ENCODE assay signal across 9 cellular contexts in genomic region chr22:39242809-39243442, GRCh38. TPM values are rescaled to one million over a fixed set of nuclear protein-coding genes. Genes with fewer than 3 reads are reported as not detected.
DNase-seq lines count a peak whose midpoint lies in the region; ATAC-seq, FAIRE-seq and TF ChIP-seq lines count a peak whose summit lies in the region.
"Had no signal": no experiment of that assay in that cellular context is flagged by ENCODE, and none has a peak within 500 bp of the region (broad histone marks: within the 10 kb centered on the region; RNA-seq: fewer than 3 reads in every experiment).

No MANE protein-coding gene starts in this region.

- H3K9me3 ChIP-seq in BLaER1: peaks cover 5% of the 10 kb centered on the region; the same call in 1 of the 2 replicates
- no peaks in the 10 kb centered on the region for H3K9me3 ChIP-seq in adrenal gland (replicated peaks in 1 of 3)
- no peaks in the 10 kb centered on the region for H3K9me3 ChIP-seq in kidney (ENCODE audit: control insufficient read depth in 1 of 2, low read length in 2 of 2)
- H3K9me3 ChIP-seq in subcutaneous abdominal adipose tissue (ENCODE audit: control insufficient read depth in 5 of 5, low read length in 5 of 5): no peaks in the 10 kb centered on the region

- peak overlapping the region; percentile 18; the same call in 1 of the 2 replicates for H3K4me3 ChIP-seq in BLaER1
- peak overlapping the region in 3 of 4 donors; percentile 1 to 52 (median 24) for H3K4me3 ChIP-seq in adrenal gland
- H3K4me3 ChIP-seq in kidney (ENCODE audit: low read length in 2 of 2): peak overlapping the region; percentile 67 to 68
- H3K4me3 ChIP-seq in subcutaneous abdominal adipose tissue (ENCODE audit: low read depth in 1 of 5, low read length in 5 of 5): peak overlapping the region in 4 of 5 donors; percentile 56 to 91 (median 75)

- H3K36me3 ChIP-seq in BLaER1: no peaks in the 10 kb centered on the region
- H3K36me3 ChIP-seq in adrenal gland (replicated peaks in 1 of 2): no peaks in the 10 kb centered on the region
- no peaks in the 10 kb centered on the region for H3K36me3 ChIP-seq in kidney (ENCODE audit: control insufficient read depth in 1 of 2, insufficient read depth in 2 of 2, low read length in 2 of 2)
- H3K36me3 ChIP-seq in subcutaneous abdominal adipose tissue (ENCODE audit: control insufficient read depth in 5 of 5, insufficient read depth in 5 of 5, low read length in 5 of 5): peaks cover 0 to 23% (median 0%) of the 10 kb centered on the region in 5 donors

- H3K9ac ChIP-seq in BLaER1: no peak overlapping the region
- H3K9ac ChIP-seq in kidney (ENCODE audit: low read length in 2 of 2): peak overlapping the region; percentile 43 to 72
- peak overlapping the region in 3 of 5 donors; percentile 62 to 78 (median 69) for H3K9ac ChIP-seq in subcutaneous abdominal adipose tissue (ENCODE audit: low read length in 5 of 5)

- intact Hi-C loops in adrenal gland (cut with DNase I) (no loop called here), kidney (cut with DNase I) (no loop called here)

- peaks cover 99% of the 10 kb centered on the region for H3K27me3 ChIP-seq in BLaER1
- H3K27me3 ChIP-seq in adrenal gland: no peaks in the 10 kb centered on the region
- peaks cover 8 to 37% (median 28%) of the 10 kb centered on the region in 5 donors for H3K27me3 ChIP-seq in subcutaneous abdominal adipose tissue (ENCODE audit: control insufficient read depth in 5 of 5, insufficient read depth in 4 of 5, low read length in 5 of 5)

- TF ChIP-seq CTCF in adrenal gland (IDR thresholded peaks at IDR 0.05) (peak in 3 of 6 experiments; percentile 6 to 34 (median 12)), kidney (IDR thresholded peaks at IDR 0.05; ENCODE audit: borderline replicate concordance, extremely low read depth, insufficient read depth) (no peak)

- TF ChIP-seq POLR2A in adrenal gland (IDR thresholded peaks at IDR 0.05): no peak

- ATAC-seq in GM19023 (IDR thresholded peaks at IDR 0.05; ENCODE audit: unreplicated experiment) (no peak), HG02678 (IDR thresholded peaks at IDR 0.05; ENCODE audit: unreplicated experiment) (no peak)

- no peak overlapping the region for H3K27ac ChIP-seq in BLaER1
- peak overlapping the region in 4 of 5 donors; percentile 9 to 57 (median 34) for H3K27ac ChIP-seq in adrenal gland
- peak overlapping the region; percentile 82 to 88 for H3K27ac ChIP-seq in kidney (ENCODE audit: low read depth in 2 of 2, low read length in 2 of 2)
- H3K27ac ChIP-seq in subcutaneous abdominal adipose tissue (ENCODE audit: low read depth, low read length): peak overlapping the region; percentile 72

- WGBS in adrenal gland, 4 donors: 0 to 3% (median 1%) methylated on average over 23 to 52 of the region's 52 CpGs

- FAIRE-seq in kidney (lab: Jason Lieb, UNC): no peak
- FAIRE-seq: colon had no signal

- H3K4me2 ChIP-seq in BLaER1: peak overlapping the region; percentile 19; the same call in 1 of the 2 replicates

- H3K4me1 ChIP-seq in BLaER1 (peaks cover 33% of the 10 kb centered on the region), adrenal gland (replicated peaks in 1 of 2) (peaks cover 14 to 27% of the 10 kb centered on the region in 2 donors), kidney (ENCODE audit: control insufficient read depth in 1 of 2, insufficient read depth in 1 of 2, low read depth in 1 of 2, low read length in 2 of 2) (peaks cover 7 to 35% of the 10 kb centered on the region in 2 donors), subcutaneous abdominal adipose tissue (ENCODE audit: control insufficient read depth in 5 of 5, insufficient read depth in 5 of 5, low read length in 5 of 5) (peaks cover 2 to 68% (median 57%) of the 10 kb centered on the region in 5 donors)

- DNase-seq in NCI-H1105 (lab: John Stamatoyannopoulos, UW) (peak; percentile 29), adrenal gland (no peak), kidney (no peak), RKO (ENCODE audit: low spot score) (no peak)

- peaks cover 91% of the 10 kb centered on the region for H4K20me1 ChIP-seq in BLaER1

RNA-seq across cellular contexts. Expression of gene PDGFB, which starts 1.9 kb away (rescaled TPM):
- total RNA-seq in adrenal gland (10 to 100 TPM in 1 of 8 donors, 1 to 10 TPM in 7; 2.5 to 10.9 (median 6.8) TPM), kidney (14.2 TPM)
- polyA plus RNA-seq in adrenal gland (1 to 10 TPM; 4.0 to 8.7 (median 6.0) TPM), kidney (ENCODE audit: insufficient read depth, low read depth, low replicate concordance) (10.4 TPM)

Comparison
In these comparisons a context has a peak if more than half of its experiments do, and no peak if none do; other contexts are left out.
1. H3K4me3 ChIP-seq: peak in every context shown above with its lines; median percentile 75 in subcutaneous abdominal adipose tissue; 68 in kidney; 24 in adrenal gland; 18 in BLaER1.